Comparison of ENCODE assay signal across 1 cellular context in the genomic region with DNA sequence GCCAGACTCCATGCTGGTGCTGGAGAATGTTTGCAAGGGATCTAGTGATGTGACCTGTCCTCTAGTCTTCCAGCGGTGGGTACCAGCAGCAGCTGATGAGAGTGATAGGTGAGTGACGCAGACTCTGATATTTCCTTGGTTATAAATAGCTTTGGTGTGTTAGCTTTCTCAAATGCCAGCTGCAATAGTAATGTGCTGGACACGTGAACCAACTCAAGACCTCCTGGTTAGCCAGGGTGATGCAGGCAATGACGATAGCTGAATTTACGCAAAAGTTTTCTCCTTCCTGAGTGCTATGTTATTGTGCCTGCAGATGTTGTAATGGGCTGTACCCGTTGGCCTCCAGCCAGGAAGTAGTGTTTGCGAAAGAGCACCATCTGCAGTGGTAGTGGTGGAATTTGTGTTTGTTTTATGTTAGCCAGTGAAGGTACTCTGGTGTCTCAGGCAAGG.
TF ChIP-seq lines count a peak whose summit lies in the region.

No MANE protein-coding gene starts in this region.

TF ChIP-seq in liver, 16 proteins besides CTCF, POLR2A, EP300 and RAD21 (continued from another document):
- TF ChIP-seq, protein P1, sequence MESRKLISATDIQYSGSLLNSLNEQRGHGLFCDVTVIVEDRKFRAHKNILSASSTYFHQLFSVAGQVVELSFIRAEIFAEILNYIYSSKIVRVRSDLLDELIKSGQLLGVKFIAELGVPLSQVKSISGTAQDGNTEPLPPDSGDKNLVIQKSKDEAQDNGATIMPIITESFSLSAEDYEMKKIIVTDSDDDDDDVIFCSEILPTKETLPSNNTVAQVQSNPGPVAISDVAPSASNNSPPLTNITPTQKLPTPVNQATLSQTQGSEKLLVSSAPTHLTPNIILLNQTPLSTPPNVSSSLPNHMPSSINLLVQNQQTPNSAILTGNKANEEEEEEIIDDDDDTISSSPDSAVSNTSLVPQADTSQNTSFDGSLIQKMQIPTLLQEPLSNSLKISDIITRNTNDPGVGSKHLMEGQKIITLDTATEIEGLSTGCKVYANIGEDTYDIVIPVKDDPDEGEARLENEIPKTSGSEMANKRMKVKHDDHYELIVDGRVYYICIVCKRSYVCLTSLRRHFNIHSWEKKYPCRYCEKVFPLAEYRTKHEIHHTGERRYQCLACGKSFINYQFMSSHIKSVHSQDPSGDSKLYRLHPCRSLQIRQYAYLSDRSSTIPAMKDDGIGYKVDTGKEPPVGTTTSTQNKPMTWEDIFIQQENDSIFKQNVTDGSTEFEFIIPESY (IDR thresholded peaks at IDR 0.05) = no peak
- TF ChIP-seq JUND (IDR thresholded peaks at IDR 0.05) (peak; percentile 54 to 68), FOXA1 (IDR thresholded peaks at IDR 0.05) (peak; percentile 17), NR2F2 (IDR thresholded peaks at IDR 0.05) (no peak), TAF1 (conservative IDR thresholded peaks at IDR 0.05) (no peak), RXRA (IDR thresholded peaks at IDR 0.05) (peak; percentile 55 to 77), FOXA2 (IDR thresholded peaks at IDR 0.05) (peak; percentile 6), EGR1 (IDR thresholded peaks at IDR 0.05; ENCODE audit: low read depth in 2 of 2) (no peak), HNF4G (IDR thresholded peaks at IDR 0.05) (no peak)
- TF ChIP-seq, protein P2, sequence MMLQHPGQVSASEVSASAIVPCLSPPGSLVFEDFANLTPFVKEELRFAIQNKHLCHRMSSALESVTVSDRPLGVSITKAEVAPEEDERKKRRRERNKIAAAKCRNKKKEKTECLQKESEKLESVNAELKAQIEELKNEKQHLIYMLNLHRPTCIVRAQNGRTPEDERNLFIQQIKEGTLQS (IDR thresholded peaks at IDR 0.05) = no peak
